1 cellular context compared by ENCODE assay signal in genomic region chr18:30987479-30988241, GRCh38.
TF ChIP-seq lines count a peak whose summit lies in the region.

No MANE protein-coding gene starts in this region.

TF ChIP-seq in K562, 482 proteins besides CTCF, POLR2A, EP300 and RAD21 (continued from another document):
- TF ChIP-seq ZBTB12 (CRISPR knock-in tag; IDR thresholded peaks at IDR 0.05) (no peak), HINFP (tag; conservative IDR thresholded peaks at IDR 0.05; ENCODE audit: low read depth) (no peak), ZBTB5 (IDR thresholded peaks at IDR 0.05) (no peak), FOXA3 (CRISPR knock-in tag; conservative IDR thresholded peaks at IDR 0.05 in 1 of 2, IDR thresholded peaks at IDR 0.05 in 1 of 2) (peak in 1 of 2 experiments; percentile 67; a peak in 2 of 4 replicates), NR4A1 (CRISPR knock-in tag; IDR thresholded peaks at IDR 0.05) (no peak), NR4A1 (tag; IDR thresholded peaks at IDR 0.05) (no peak), ZNF561 (CRISPR knock-in tag; conservative IDR thresholded peaks at IDR 0.05) (no peak), ZBTB9 (CRISPR knock-in tag; IDR thresholded peaks at IDR 0.05) (no peak), CTCFL (IDR thresholded peaks at IDR 0.05; ENCODE audit: borderline replicate concordance, insufficient read depth, low read depth, low read length, poor library complexity, severe bottlenecking) (no peak), BCL6 (CRISPR knock-in tag; IDR thresholded peaks at IDR 0.05) (no peak), ZNF174 (CRISPR knock-in tag; IDR thresholded peaks at IDR 0.05) (no peak), SPI1 (IDR thresholded peaks at IDR 0.05; ENCODE audit: borderline replicate concordance, low read depth, low read length) (no peak), SREBF2 (CRISPR knock-in tag; IDR thresholded peaks at IDR 0.05) (no peak), ZNF280A (IDR thresholded peaks at IDR 0.05; ENCODE audit: low read depth, partially characterized antibody) (no peak), KLF1 (tag; IDR thresholded peaks at IDR 0.05) (peak; percentile 78), JUN (IDR thresholded peaks at IDR 0.05; ENCODE audit: borderline replicate concordance, low read depth, low read length) (peak; percentile 45; the same call in 1 of the 2 replicates), JUN (CRISPR knock-in tag; IDR thresholded peaks at IDR 0.05; ENCODE audit: borderline replicate concordance) (no peak), ZNF41 (CRISPR knock-in tag; conservative IDR thresholded peaks at IDR 0.05) (no peak), ZNF384 (IDR thresholded peaks at IDR 0.05; ENCODE audit: low read depth, low read length) (peak; percentile 60; the same call in 1 of the 2 replicates), RHOXF2B (CRISPR knock-in tag; conservative IDR thresholded peaks at IDR 0.05) (no peak), ZNF592 (IDR thresholded peaks at IDR 0.05) (no peak), FOSL1 (tag; conservative IDR thresholded peaks at IDR 0.05) (peak; percentile 90), ZEB2 (IDR thresholded peaks at IDR 0.05) (peak; percentile 52; the same call in 1 of the 2 replicates), SRSF3 (IDR thresholded peaks at IDR 0.05; ENCODE audit: insufficient read depth, low read length) (no peak), SIX5 (IDR thresholded peaks at IDR 0.05; ENCODE audit: borderline replicate concordance in 1 of 2, insufficient read depth in 1 of 2, low read depth in 1 of 2, low read length in 2 of 2) (no peak), PRPF4 (IDR thresholded peaks at IDR 0.05; ENCODE audit: insufficient read depth, low read depth, low read length, poor library complexity, severe bottlenecking) (no peak), MYC (IDR thresholded peaks at IDR 0.05; ENCODE audit: low read depth, low read length) (no peak), MYC (CRISPR knock-in tag; IDR thresholded peaks at IDR 0.05; ENCODE audit: borderline replicate concordance, low read depth) (no peak), SMARCA4 (IDR thresholded peaks at IDR 0.05) (peak; percentile 74), VEZF1 (CRISPR knock-in tag; IDR thresholded peaks at IDR 0.05) (no peak), HOXB6 (CRISPR knock-in tag; IDR thresholded peaks at IDR 0.05; ENCODE audit: borderline replicate concordance) (no peak), ZBTB26 (CRISPR knock-in tag; IDR thresholded peaks at IDR 0.05) (no peak), FOS (IDR thresholded peaks at IDR 0.05; ENCODE audit: extremely low read depth, insufficient read length) (no peak)
